14 cellular contexts compared by ENCODE assay signal in genomic region chr7:148811892-148812291, GRCh38.
"Had no signal": no experiment of that assay in that cellular context is flagged by ENCODE, and none has a peak within 500 bp of the region (broad histone marks: within the 10 kb centered on the region; RNA-seq: fewer than 3 reads in every experiment).

No MANE protein-coding gene starts in this region.

- H3K4me1 Mint-ChIP-seq: activated naive CD8-positive, alpha-beta T cell treated with anti-CD3 and anti-CD28 coated beads, Interleukin-2, amount 10 ng/mL, durations not matched to agents 7 days and 5 days had no signal

- H3K9me3 Mint-ChIP-seq: activated CD4-positive, alpha-beta memory T cell treated with anti-CD3 and anti-CD28 coated beads for 36 hours; activated naive CD8-positive, alpha-beta T cell treated with anti-CD3 and anti-CD28 coated beads, Interleukin-2, amount 10 ng/mL, durations not matched to agents 7 days and 5 days; activated T-helper 1 cell treated with anti-CD3 and anti-CD28 coated beads, Interleukin-12 subunit alpha, Interleukin-12 subunit beta, Interleukin-2, Interleukin-4 antibody, amounts not matched to agents 30 ng/mL and 10 ng/mL and 1 ng/mL, durations not matched to agents 14 hours and 24 hours and 36 hours; nephron progenitor cell; type B pancreatic cell had no signal

- H3K27ac Mint-ChIP-seq: activated CD4-positive, alpha-beta memory T cell treated with anti-CD3 and anti-CD28 coated beads for 36 hours; activated T-helper 1 cell treated with anti-CD3 and anti-CD28 coated beads, Interleukin-12 subunit alpha, Interleukin-12 subunit beta, Interleukin-2, Interleukin-4 antibody, amounts not matched to agents 30 ng/mL and 10 ng/mL and 1 ng/mL, durations not matched to agents 14 hours and 24 hours and 36 hours; type B pancreatic cell had no signal

- ATAC-seq: heart left ventricle, right cardiac atrium had no signal

- H3K27me3 Mint-ChIP-seq: activated CD4-positive, alpha-beta memory T cell treated with anti-CD3 and anti-CD28 coated beads for 36 hours; activated naive CD8-positive, alpha-beta T cell treated with anti-CD3 and anti-CD28 coated beads, Interleukin-2, amount 10 ng/mL, durations not matched to agents 7 days and 5 days; type B pancreatic cell had no signal

- DNase-seq: activated CD4-positive, alpha-beta memory T cell treated with anti-CD3 and anti-CD28 coated beads for 36 hours; activated CD4-positive, CD25-positive, alpha-beta regulatory T cell; activated naive CD8-positive, alpha-beta T cell treated with anti-CD3 and anti-CD28 coated beads, Interleukin-2, amount 10 ng/mL, durations not matched to agents 7 days and 5 days; aorta; heart left ventricle; nephron progenitor cell; right cardiac atrium; stimulated activated CD4-positive, alpha-beta T cell treated with anti-CD3 and anti-CD28 coated beads, Interleukin-15, amount 100 ng/mL, for 24 hours; stimulated activated CD4-positive, alpha-beta T cell treated with anti-CD3 and anti-CD28 coated beads, Interleukin-4, amount 100 ng/mL, for 24 hours; stimulated activated naive CD4-positive, alpha-beta T cell had no signal

- H3K4me3 Mint-ChIP-seq: activated CD4-positive, alpha-beta memory T cell treated with anti-CD3 and anti-CD28 coated beads for 36 hours; activated naive CD8-positive, alpha-beta T cell treated with anti-CD3 and anti-CD28 coated beads, Interleukin-2, amount 10 ng/mL, durations not matched to agents 7 days and 5 days; activated T-helper 1 cell treated with anti-CD3 and anti-CD28 coated beads, Interleukin-12 subunit alpha, Interleukin-12 subunit beta, Interleukin-2, Interleukin-4 antibody, amounts not matched to agents 30 ng/mL and 10 ng/mL and 1 ng/mL, durations not matched to agents 14 hours and 24 hours and 36 hours; nephron progenitor cell; type B pancreatic cell had no signal

- FAIRE-seq: bronchial epithelial cell, frontal cortex had no signal
